8 cellular contexts compared by ENCODE assay signal in genomic region chr4:76949293-76950051, GRCh38. TPM values are rescaled to one million over a fixed set of nuclear protein-coding genes. Genes with fewer than 3 reads are reported as not detected.
A peak's percentile ranks its signal among the peaks of the same experiment; 100 is the strongest.
DNase-seq lines count a peak whose midpoint lies in the region; ATAC-seq and TF ChIP-seq lines count a peak whose summit lies in the region.

Gene SEPTIN11, plus strand, starts transcription at chr4:76949752. Its CDS starts 152 bp downstream, at chr4:76949904.

- H3K4me3 ChIP-seq in LNCaP clone FGC (ENCODE audit: low read depth, low read length) (peak within 1 kb of the TSS; percentile 92), RWPE2 (ENCODE audit: severe bottlenecking) (peak within 1 kb of the TSS; percentile 88)

- peak within 1 kb of the TSS; percentile 89 to 97 (median 91) for H3K27ac Mint-ChIP-seq in nephron

- no peaks in the 10 kb centered on the region for H3K36me3 ChIP-seq in RWPE2 (ENCODE audit: low read depth)

- no peaks in the 10 kb centered on the region for H3K9me3 ChIP-seq in RWPE2 (ENCODE audit: severe bottlenecking)

- H3K4me1 Mint-ChIP-seq in nephron = peaks cover 62% of the 10 kb centered on the region

- no peaks in the 10 kb centered on the region for H3K27me3 ChIP-seq in RWPE2 (ENCODE audit: insufficient read depth, poor library complexity, severe bottlenecking)

- no peaks in the 10 kb centered on the region for H3K27me3 Mint-ChIP-seq in nephron (ENCODE audit: low read depth)

- H3K4me3 Mint-ChIP-seq in nephron = peak within 1 kb of the TSS; percentile 85 to 93 (median 90)

- peaks cover 5% of the 10 kb centered on the region for H3K9me3 Mint-ChIP-seq in nephron

- peak; percentile 94 for DNase-seq in EL
- peak; percentile 87 for DNase-seq in H4 (ENCODE audit: low spot score)
- peak; percentile 71 for DNase-seq in LNCaP clone FGC (ENCODE audit: low read depth)
- peak; percentile 90 for DNase-seq in RWPE2 (ENCODE audit: low spot score)
- DNase-seq in activated T-helper 9 cell treated with anti-CD3 and anti-CD28 coated beads, Interleukin-2, amount 50 U/mL, for 16 hours (ENCODE audit: low read depth) = peak; percentile 78
- DNase-seq in fibroblast of peridontal ligament (ENCODE audit: extremely low read depth) = peak; percentile 92
- DNase-seq in stimulated activated naive CD8-positive, alpha-beta T cell treated with anti-CD3 and anti-CD28 coated beads, Interleukin-15, Interleukin-2, amounts not matched to agents 100 U/mL and 50 U/mL, for 24 hours = peak; percentile 86

- H3K36me3 Mint-ChIP-seq in nephron (ENCODE audit: low read depth) = peaks cover 38% of the 10 kb centered on the region

- TF ChIP-seq CTCF in LNCaP clone FGC (IDR thresholded peaks at IDR 0.05; ENCODE audit: control insufficient read depth, extremely low read depth, insufficient read depth) (no peak), RWPE2 (IDR thresholded peaks at IDR 0.05; ENCODE audit: poor library complexity, severe bottlenecking) (no peak), nephron (IDR thresholded peaks at IDR 0.05; ENCODE audit: unreplicated experiment in 3 of 3) (peak in 1 of 3 experiments; percentile 3)

- peaks cover 6% of the 10 kb centered on the region for H3K4me1 ChIP-seq in RWPE2 (ENCODE audit: insufficient read depth, poor library complexity, severe bottlenecking)

- peak within 1 kb of the TSS; percentile 43 for H3K27ac ChIP-seq in RWPE2 (ENCODE audit: poor library complexity, severe bottlenecking)

- ATAC-seq in RWPE2 (ENCODE audit: low read depth) = peak; percentile 77
- ATAC-seq in stimulated activated naive CD8-positive, alpha-beta T cell treated with anti-CD3 and anti-CD28 coated beads, Interleukin-15, Interleukin-2, amounts not matched to agents 100 U/mL and 50 U/mL, for 24 hours = peak; percentile 66

RNA-seq across cellular contexts. Expression of gene SEPTIN11, which starts in this region (rescaled TPM):
- total RNA-seq in H4 (2014; rRNA removed; shearing (Covaris generic)) = 43.8 and 76.4 TPM in 2 replicates

Comparison
In these comparisons a context has a peak if more than half of its experiments do, and no peak if none do; other contexts are left out.
1. Peak in every context shown above with its lines: DNase-seq, ATAC-seq, H3K4me3 ChIP-seq and H3K27ac ChIP-seq.